8 cellular contexts compared by ENCODE assay signal in the genomic region with DNA sequence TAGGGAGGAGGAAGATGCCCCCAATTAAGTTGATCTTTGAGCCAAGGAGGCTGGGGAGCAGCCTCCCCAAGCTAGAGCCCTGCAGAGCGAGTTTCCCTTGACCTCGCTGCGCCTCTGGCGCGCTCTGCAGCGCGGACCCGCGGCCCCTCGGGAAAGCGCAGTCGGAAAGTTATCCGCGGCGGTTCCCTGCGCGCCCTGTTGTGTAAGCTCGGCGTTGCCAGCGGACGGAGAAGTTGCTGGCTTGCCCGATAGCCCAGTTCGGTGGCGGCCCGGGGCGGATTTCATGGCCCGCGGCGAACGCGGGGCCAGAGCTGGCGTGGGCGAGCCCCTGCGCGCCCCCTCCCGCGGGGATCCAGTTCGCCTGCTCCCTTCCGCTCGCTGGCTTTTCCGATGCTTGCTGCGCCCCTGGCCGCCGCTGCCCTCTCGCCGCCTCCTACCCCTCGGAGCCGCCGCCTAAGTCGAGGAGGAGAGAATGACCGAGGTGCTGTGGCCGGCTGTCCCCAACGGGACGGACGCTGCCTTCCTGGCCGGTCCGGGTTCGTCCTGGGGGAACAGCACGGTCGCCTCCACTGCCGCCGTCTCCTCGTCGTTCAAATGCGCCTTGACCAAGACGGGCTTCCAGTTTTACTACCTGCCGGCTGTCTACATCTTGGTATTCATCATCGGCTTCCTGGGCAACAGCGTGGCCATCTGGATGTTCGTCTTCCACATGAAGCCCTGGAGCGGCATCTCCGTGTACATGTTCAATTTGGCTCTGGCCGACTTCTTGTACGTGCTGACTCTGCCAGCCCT. TPM values are rescaled to one million over a fixed set of nuclear protein-coding genes. Genes with fewer than 3 reads are reported as not detected.
DNase-seq lines count a peak whose midpoint lies in the region; ATAC-seq and TF ChIP-seq lines count a peak whose summit lies in the region.

No MANE protein-coding gene starts in this region.

- peak; percentile 47 for DNase-seq in GM03348 (ENCODE audit: low spot score)
- peak in 1 of 34 experiments; percentile 16 for DNase-seq in T-cell
- DNase-seq in epithelial cell of prostate (ENCODE audit: low read depth, low spot score) = no peak
- peak; percentile 35 for DNase-seq in midbrain (lab: John Stamatoyannopoulos, UW)
- DNase-seq in tibial artery = peak; percentile 54 to 72
- DNase-seq in NCI-H187 treated with DMSO at 0.1 percent for 48 hours (lab: John Stamatoyannopoulos, UW) = no peak

- H3K36me3 Mint-ChIP-seq in T-cell = no peaks in the 10 kb centered on the region

- H3K27me3 Mint-ChIP-seq in T-cell = peaks cover 18 to 44% of the 10 kb centered on the region in 2 donors

- ATAC-seq in GM21360 (IDR thresholded peaks at IDR 0.05; ENCODE audit: unreplicated experiment) (peak; percentile 53), HG03571 (IDR thresholded peaks at IDR 0.05; ENCODE audit: unreplicated experiment) (peak; percentile 55), T-cell (replicated peaks in 1 of 4) (peak in 2 of 4 experiments; percentile 16 to 19)

- H3K4me1 Mint-ChIP-seq in T-cell = peaks cover 14 to 21% (median 17%) of the 10 kb centered on the region in 3 donors

- POLR2A ChIA-PET in T-cell (lab: Charles Lee) = no interaction called here

- no peaks in the 10 kb centered on the region for H3K9me3 Mint-ChIP-seq in T-cell

- peak overlapping the region; percentile 69 to 84 (median 69) for H3K4me3 Mint-ChIP-seq in T-cell

- no peaks in the 10 kb centered on the region for H3K36me3 ChIP-seq in tibial artery

- H3K27ac Mint-ChIP-seq in T-cell = peak overlapping the region in 1 of 2 donors; percentile 14

- no peaks in the 10 kb centered on the region for H3K9me3 ChIP-seq in tibial artery

- CTCF ChIA-PET in T-cell (lab: Charles Lee) = no interaction called here

- H3K4me3 ChIP-seq in tibial artery = peak overlapping the region; percentile 59 to 76

- peaks cover 0 to 14% of the 10 kb centered on the region in 2 donors for H3K27me3 ChIP-seq in tibial artery

- H3K27ac ChIP-seq in epithelial cell of prostate (peak overlapping the region; percentile 78), tibial artery (peak overlapping the region; percentile 2 to 18)

- peaks cover 0 to 25% (median 4%) of the 10 kb centered on the region in 4 donors for H3K4me1 ChIP-seq in tibial artery

- intact Hi-C loops in tibial artery (cut with DNase I; ENCODE audit: low total_unique reads) = no loop called here

- TF ChIP-seq CTCF in tibial artery (IDR thresholded peaks at IDR 0.05) = no peak

RNA-seq across cellular contexts. Expression of a gene that starts 0.6 kb away (rescaled TPM):
- total RNA-seq in T-cell = under 1 TPM in 4 of 5 donors, not detected in 1; 0.23 to 0.44 (median 0.31) TPM

Comparison
In these comparisons a context has a peak if more than half of its experiments do, and no peak if none do; other contexts are left out.
1. DNase-seq: peak in GM03348 (single experiment), midbrain (single experiment) and tibial artery (2 of 2); none in epithelial cell of prostate (single experiment) and NCI-H187 treated with DMSO at 0.1 percent for 48 hours (single experiment).